Comparison of ENCODE assay signal across 8 cellular contexts in genomic region chr12:116406529-116406928, GRCh38.
DNase-seq lines count a peak whose midpoint lies in the region; ATAC-seq, FAIRE-seq and TF ChIP-seq lines count a peak whose summit lies in the region.

No MANE protein-coding gene starts in this region.

- FAIRE-seq in pancreas (lab: Jason Lieb, UNC), result no peak

- no peaks in the 10 kb centered on the region for H3K4me1 ChIP-seq in pancreas

- no peaks in the 10 kb centered on the region for H3K9me3 ChIP-seq in pancreas

- no peak overlapping the region for H3K27ac ChIP-seq in pancreas

- peak in 3 of 4 donors; percentile 62 to 82 (median 76) for ATAC-seq in pancreas

- intact Hi-C loops in pancreas (cut with DNase I), result no loop called here

- TF ChIP-seq CTCF in fibroblast of mammary gland (conservative IDR thresholded peaks at IDR 0.05; ENCODE audit: control insufficient read depth, insufficient read depth, low read depth, low read length), result peak; percentile 15
- no peak for TF ChIP-seq CTCF in pancreas (IDR thresholded peaks at IDR 0.05)

- 67 to 74% methylated on average over 3 of the region's 3 CpGs for WGBS in pancreas, 2 donors

- H3K4me3 ChIP-seq in fibroblast of mammary gland (ENCODE audit: control insufficient read depth, low read depth, low read length) (no peak overlapping the region), pancreas (no peak overlapping the region)

- DNase-seq in EL (peak; percentile 94), NCI-H526 (lab: John Stamatoyannopoulos, UW) (peak; percentile 62 to 80), fibroblast of mammary gland (ENCODE audit: low read depth) (peak; percentile 96), pancreas (peak in 3 of 6 donors; percentile 15 to 41 (median 38)), occipital lobe (lab: John Stamatoyannopoulos, UW) (no peak), COR-L47 (lab: John Stamatoyannopoulos, UW) (no peak), NCI-H748 (lab: John Stamatoyannopoulos, UW; ENCODE audit: unreplicated experiment) (no peak), cerebellar nuclear complex (lab: John Stamatoyannopoulos, UW) (no peak)

- H3K36me3 ChIP-seq in pancreas, result no peaks in the 10 kb centered on the region

- H3K27me3 ChIP-seq in pancreas, result no peaks in the 10 kb centered on the region

Comparison
In these comparisons a context has a peak if more than half of its experiments do, and no peak if none do; other contexts are left out.
1. DNase-seq: peak in EL (single experiment), NCI-H526 (2 of 2) and fibroblast of mammary gland (single experiment); none in occipital lobe (single experiment), COR-L47 (single experiment), NCI-H748 (single experiment) and cerebellar nuclear complex (0 of 2).